13 cellular contexts compared by ENCODE assay signal in the genomic region with DNA sequence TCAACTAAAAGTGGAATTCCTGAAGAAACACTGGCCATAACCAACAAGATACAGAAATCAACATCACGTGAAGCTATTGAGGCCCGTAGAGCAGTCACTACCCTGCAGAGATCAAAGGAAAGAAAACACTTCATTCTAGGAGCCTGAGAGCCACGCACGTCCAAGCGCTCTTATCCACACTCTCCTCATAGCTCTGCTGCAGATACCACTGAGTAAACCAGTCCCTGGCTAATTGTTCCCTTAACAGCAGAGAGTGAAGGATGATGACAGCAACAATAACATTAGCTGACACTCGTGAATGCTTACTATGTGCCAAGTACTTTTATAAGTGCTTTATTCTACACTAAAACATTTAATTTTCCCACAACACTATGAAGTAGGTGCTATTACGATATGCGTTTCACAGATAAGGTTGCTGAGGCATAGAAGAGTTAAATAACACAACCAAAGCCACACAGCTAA.
DNase-seq lines count a peak whose midpoint lies in the region; ATAC-seq and TF ChIP-seq lines count a peak whose summit lies in the region.
"Had no signal": no experiment of that assay in that cellular context is flagged by ENCODE, and none has a peak within 500 bp of the region (broad histone marks: within the 10 kb centered on the region; RNA-seq: fewer than 3 reads in every experiment).

No MANE protein-coding gene starts in this region.

- peaks cover 4% of the 10 kb centered on the region for H3K9me3 Mint-ChIP-seq in type B pancreatic cell
- H3K9me3 Mint-ChIP-seq: central memory CD8-positive, alpha-beta T cell; naive B cell had no signal

- H3K4me1 ChIP-seq in ascending aorta: peaks cover 0 to 15% of the 10 kb centered on the region in 2 donors
- H3K4me1 ChIP-seq in adrenal gland (replicated peaks in 1 of 2): no peaks in the 10 kb centered on the region

- no peaks in the 10 kb centered on the region for H3K36me3 Mint-ChIP-seq in type B pancreatic cell
- H3K36me3 Mint-ChIP-seq: naive B cell had no signal

- H3K27me3 Mint-ChIP-seq in type B pancreatic cell: no peaks in the 10 kb centered on the region
- H3K27me3 Mint-ChIP-seq: central memory CD8-positive, alpha-beta T cell had no signal

- H3K27me3 ChIP-seq in ascending aorta (no peaks in the 10 kb centered on the region), adrenal gland (no peaks in the 10 kb centered on the region)

- intact Hi-C loops in Right ventricle myocardium inferior (cut with DNase I) (no loop called here), cardiac septum (cut with DNase I) (no loop called here), ascending aorta (cut with DNase I) (loop anchor here (5.0 kb wide), 1 partner anchor 367 kb away; the partner anchor contains the start of gene STT3B), adrenal gland (cut with DNase I) (no loop called here)

- no peak for TF ChIP-seq POLR2A in adrenal gland (IDR thresholded peaks at IDR 0.05)

- H3K4me1 Mint-ChIP-seq in type B pancreatic cell (ENCODE audit: unreplicated experiment): peaks cover 20% of the 10 kb centered on the region
- H3K4me1 Mint-ChIP-seq: central memory CD8-positive, alpha-beta T cell; naive B cell had no signal

- H3K4me3 ChIP-seq in ascending aorta (peak overlapping the region in 1 of 2 donors; percentile 43), adrenal gland (no peak overlapping the region)

- WGBS in adrenal gland, 4 donors: 59 to 74% (median 68%) methylated on average over 8 of the region's 8 CpGs

- H3K27ac ChIP-seq in ascending aorta (peak overlapping the region; percentile 53 to 66), adrenal gland (peak overlapping the region in 1 of 5 donors; percentile 15)

- H3K9me3 ChIP-seq in ascending aorta (no peaks in the 10 kb centered on the region), adrenal gland (replicated peaks in 1 of 3) (no peaks in the 10 kb centered on the region)

- H3K36me3 ChIP-seq in ascending aorta (no peaks in the 10 kb centered on the region), adrenal gland (replicated peaks in 1 of 2) (no peaks in the 10 kb centered on the region)

- H3K4me3 Mint-ChIP-seq in type B pancreatic cell: peak overlapping the region; percentile 24
- H3K4me3 Mint-ChIP-seq: central memory CD8-positive, alpha-beta T cell; naive B cell had no signal

- DNase-seq in Right ventricle myocardium inferior (ENCODE audit: missing footprints) (no peak), cardiac septum (ENCODE audit: low spot score) (no peak), ascending aorta (ENCODE audit: low spot score in 2 of 2) (no peak), left kidney (ENCODE audit: low read depth, low spot score) (peak; percentile 40), type B pancreatic cell (ENCODE audit: extremely low spot score, unreplicated experiment) (no peak), adrenal gland (no peak), SW480 (ENCODE audit: low spot score) (no peak)
- DNase-seq: head of caudate nucleus, naive B cell, NCI-H526 treated with DMSO at 0.1 percent for 48 hours, T-helper 2 cell had no signal

- peak; percentile 85 for ATAC-seq in Right ventricle myocardium inferior
- ATAC-seq in HG02642 (IDR thresholded peaks at IDR 0.05; ENCODE audit: poor library complexity, unreplicated experiment): no peak

- H3K27ac Mint-ChIP-seq in type B pancreatic cell: peak overlapping the region; percentile 9
- H3K27ac Mint-ChIP-seq: naive B cell had no signal

- TF ChIP-seq CTCF in ascending aorta (IDR thresholded peaks at IDR 0.05) (no peak), type B pancreatic cell (conservative IDR thresholded peaks at IDR 0.05) (no peak), adrenal gland (IDR thresholded peaks at IDR 0.05) (no peak)
